Comparison of ENCODE assay signal across 15 cellular contexts in the genomic region with DNA sequence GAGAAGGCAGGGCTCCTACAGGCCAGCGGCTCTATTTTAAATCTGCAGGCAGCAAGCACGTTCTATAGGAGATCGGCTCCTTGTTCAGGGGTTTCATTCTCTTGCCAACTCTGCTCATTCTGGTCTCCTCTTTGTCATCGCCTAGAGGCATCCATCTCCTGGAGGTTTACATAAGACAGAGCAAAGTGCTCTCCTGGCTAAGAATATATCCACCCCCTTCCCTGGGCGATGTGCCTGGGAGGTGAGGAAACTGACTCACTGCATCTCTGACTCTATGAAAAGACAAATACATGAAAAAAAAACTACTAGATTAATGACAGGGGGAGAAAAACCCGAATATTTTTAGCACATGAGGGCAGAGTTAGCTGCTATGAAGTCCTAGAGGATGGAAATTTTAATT.
DNase-seq lines count a peak whose midpoint lies in the region; ATAC-seq and TF ChIP-seq lines count a peak whose summit lies in the region.
"Had no signal": no experiment of that assay in that cellular context is flagged by ENCODE, and none has a peak within 500 bp of the region (broad histone marks: within the 10 kb centered on the region; RNA-seq: fewer than 3 reads in every experiment).

No MANE protein-coding gene starts in this region.

- H3K27ac ChIP-seq in aorta (ENCODE audit: low read depth in 1 of 2, low read length in 2 of 2) (no peak overlapping the region), psoas muscle (no peak overlapping the region)

- ATAC-seq in Right ventricle myocardium superior (ENCODE audit: poor library complexity) = peak; percentile 71
- peak; percentile 63 for ATAC-seq in aorta (ENCODE audit: low FRiP score)
- no peak for ATAC-seq in psoas muscle
- ATAC-seq: activated CD4-positive, alpha-beta T cell treated with anti-CD3 and anti-CD28 coated beads for 36 hours; K562 had no signal

- intact Hi-C loops in Right ventricle myocardium superior (cut with DNase I) = loop anchor here (10.0 kb wide), 1 partner anchor 80 kb away; no protein-coding TSS in a partner anchor
- intact Hi-C loops in cardiac septum (cut with DNase I) = no loop called here
- intact Hi-C loops in head of caudate nucleus (cut with DNase I) = no loop called here
- intact Hi-C loops in aorta (cut with DNase I) = no loop called here
- intact Hi-C loops in psoas muscle (cut with DNase I) = no loop called here

- WGBS in aorta, 2 donors = 7 to 8% methylated on average over 6 of the region's 6 CpGs
- WGBS in psoas muscle, 3 donors = 65 to 72% (median 66%) methylated on average over 6 of the region's 6 CpGs

- DNase-seq in Right ventricle myocardium superior (no peak), cardiac septum (ENCODE audit: low spot score) (no peak), anterior cingulate cortex (lab: John Stamatoyannopoulos, UW) (peak in 36 of 58 donors; percentile 1 to 78 (median 24)), head of caudate nucleus (peak in 40 of 42 donors; percentile 12 to 88 (median 60)), aorta (peak; percentile 68 to 76), psoas muscle (no peak), DMS114 treated with DMSO at 0.1 percent for 48 hours (lab: John Stamatoyannopoulos, UW; ENCODE audit: unreplicated experiment) (no peak), SHP77 (lab: John Stamatoyannopoulos, UW) (no peak)
- DNase-seq: activated CD4-positive, alpha-beta T cell treated with anti-CD3 and anti-CD28 coated beads for 36 hours; activated effector memory CD4-positive, alpha-beta T cell treated with Interleukin-2 at 50 U/mL for 16 hours; AML-193; effector memory CD4-positive, alpha-beta T cell; SHP77 treated with DMSO at 0.1 percent for 48 hours; stimulated activated CD8-positive, alpha-beta memory T cell treated with anti-CD3 and anti-CD28 coated beads, Interleukin-4, amount 100 ng/mL, for 48 hours had no signal

- H3K36me3 ChIP-seq in aorta (ENCODE audit: control insufficient read depth in 1 of 2, insufficient read depth in 2 of 2, low read length in 1 of 2) (no peaks in the 10 kb centered on the region), psoas muscle (ENCODE audit: insufficient read depth in 1 of 2, low read depth in 1 of 2) (no peaks in the 10 kb centered on the region)

- no peak for TF ChIP-seq CTCF in psoas muscle (IDR thresholded peaks at IDR 0.05)

- H3K27me3 ChIP-seq in aorta (ENCODE audit: control insufficient read depth in 1 of 2, insufficient read depth in 2 of 2, low read length in 1 of 2) = no peaks in the 10 kb centered on the region
- H3K27me3 ChIP-seq in psoas muscle (ENCODE audit: insufficient read depth in 3 of 3, low read length in 2 of 3) = no peaks in the 10 kb centered on the region

- H3K4me3 ChIP-seq in aorta (ENCODE audit: low read length in 2 of 2) = no peak overlapping the region
- H3K4me3 ChIP-seq in psoas muscle = no peak overlapping the region
- H3K4me3 ChIP-seq: K562 had no signal

- H3K9me3 ChIP-seq in aorta (ENCODE audit: control insufficient read depth, low read length) (peaks cover 1% of the 10 kb centered on the region), psoas muscle (peaks cover 5% of the 10 kb centered on the region)

- H3K4me1 ChIP-seq in aorta (ENCODE audit: control insufficient read depth in 1 of 2, insufficient read depth in 2 of 2, low read length in 2 of 2) = no peaks in the 10 kb centered on the region
- no peaks in the 10 kb centered on the region for H3K4me1 ChIP-seq in psoas muscle

Comparison
In these comparisons a context has a peak if more than half of its experiments do, and no peak if none do; other contexts are left out.
1. ATAC-seq: peak in Right ventricle myocardium superior (single experiment) and aorta (single experiment); none in psoas muscle (0 of 4).
2. DNase-seq: peak in anterior cingulate cortex (36 of 58), head of caudate nucleus (40 of 42) and aorta (2 of 2); none in Right ventricle myocardium superior (single experiment), cardiac septum (single experiment), psoas muscle (0 of 2), DMS114 treated with DMSO at 0.1 percent for 48 hours (single experiment) and SHP77 (0 of 2).